ENCODE assay signal across 15 cellular contexts in the genomic region with DNA sequence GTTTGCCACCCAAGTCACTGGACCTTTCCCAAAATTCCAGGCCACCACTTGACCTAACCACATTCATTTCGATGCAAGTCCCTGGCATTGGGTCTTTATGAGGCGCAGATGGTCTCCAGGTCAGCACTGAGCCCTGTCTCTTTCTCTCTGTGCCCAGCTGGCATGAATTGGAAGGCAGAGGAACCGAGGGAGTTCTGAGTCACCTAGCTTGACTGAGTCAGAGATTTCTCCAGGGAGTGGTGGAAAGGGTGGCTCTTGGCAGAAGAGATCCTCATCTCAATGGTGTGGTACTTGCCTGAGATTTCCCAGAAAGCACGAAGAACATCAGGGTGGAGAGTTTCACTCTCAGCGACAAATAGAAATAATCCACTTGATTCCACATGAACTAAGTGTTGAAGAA. TPM values are rescaled to one million over a fixed set of nuclear protein-coding genes. Genes with fewer than 3 reads are reported as not detected.
DNase-seq lines count a peak whose midpoint lies in the region; ATAC-seq, FAIRE-seq and TF ChIP-seq lines count a peak whose summit lies in the region.
"Had no signal": no experiment of that assay in that cellular context is flagged by ENCODE, and none has a peak within 500 bp of the region (broad histone marks: within the 10 kb centered on the region; RNA-seq: fewer than 3 reads in every experiment).

No MANE protein-coding gene starts in this region.

- H4K91ac ChIP-seq in trophoblast cell (ENCODE audit: low read depth, low read length) = no peak overlapping the region

- no peak overlapping the region for H4K12ac ChIP-seq in trophoblast cell (ENCODE audit: low read depth, low read length)

- no peak for TF ChIP-seq POLR2A in sigmoid colon (IDR thresholded peaks at IDR 0.05)

- DNase-seq in EH (ENCODE audit: low read depth) (peak; percentile 42), LoVo (ENCODE audit: low spot score) (peak; percentile 33), bronchial epithelial cell (ENCODE audit: low read depth) (peak; percentile 80), myocyte (ENCODE audit: low read depth) (peak; percentile 92), trophoblast cell (no peak), sigmoid colon (no peak)
- DNase-seq: activated CD4-positive, alpha-beta T cell treated with anti-CD3 and anti-CD28 coated beads, Interleukin-2, amount 50 U/mL, for 48 hours; activated effector memory CD4-positive, alpha-beta T cell treated with anti-CD3 and anti-CD28 coated beads, Interleukin-2, amount 50 U/mL, for 16 hours; central memory CD4-positive, alpha-beta T cell; mesendoderm had no signal

- H3K4me2 ChIP-seq in trophoblast cell (ENCODE audit: low read length) = no peak overlapping the region

- WGBS in trophoblast cell (ENCODE audit: extremely low coverage, insufficient coverage, insufficient read length) = no CpG with 5 or more reads among the region's 5 CpGs
- WGBS in sigmoid colon, 2 donors = 79 to 90% methylated on average over 5 of the region's 5 CpGs

- H2AFZ ChIP-seq in trophoblast cell (ENCODE audit: insufficient read depth, low read length, poor library complexity) = no peak overlapping the region
- H2AFZ ChIP-seq: parathyroid adenoma had no signal

- H3K27ac ChIP-seq in trophoblast cell (ENCODE audit: low read depth, low read length) = no peak overlapping the region
- no peak overlapping the region for H3K27ac ChIP-seq in sigmoid colon
- H3K27ac ChIP-seq: C4-2B, epithelial cell of prostate, parathyroid adenoma had no signal

- no peak for ATAC-seq in GM18517 (IDR thresholded peaks at IDR 0.05; ENCODE audit: unreplicated experiment)
- no peak for ATAC-seq in HG03135 (IDR thresholded peaks at IDR 0.05; ENCODE audit: unreplicated experiment)

- H3K4me1 ChIP-seq in trophoblast cell (ENCODE audit: control insufficient read depth in 1 of 2, insufficient read depth in 2 of 2, low read length in 2 of 2) = peaks cover 2 to 6% of the 10 kb centered on the region in 2 experiments
- no peaks in the 10 kb centered on the region for H3K4me1 ChIP-seq in sigmoid colon
- H3K4me1 ChIP-seq: parathyroid adenoma had no signal

- H3K36me3 ChIP-seq in bronchial epithelial cell (ENCODE audit: control insufficient read depth, insufficient read depth, low read length) (no peaks in the 10 kb centered on the region), trophoblast cell (ENCODE audit: control insufficient read depth in 1 of 2, insufficient read depth in 2 of 2, low read length in 2 of 2) (no peaks in the 10 kb centered on the region), sigmoid colon (no peaks in the 10 kb centered on the region)

- H2AK5ac ChIP-seq in trophoblast cell (ENCODE audit: low read length) = no peak overlapping the region

- H3K79me1 ChIP-seq in trophoblast cell (ENCODE audit: low read length) = peaks cover 2% of the 10 kb centered on the region

- H2BK12ac ChIP-seq in trophoblast cell (ENCODE audit: low read length) = no peak overlapping the region

- no peak for FAIRE-seq in bronchial epithelial cell (lab: Jason Lieb, UNC)

- intact Hi-C loops in sigmoid colon (cut with DNase I) = no loop called here

- no peak for TF ChIP-seq EP300 in sigmoid colon (IDR thresholded peaks at IDR 0.05)

- no peaks in the 10 kb centered on the region for H3K9me3 ChIP-seq in trophoblast cell (ENCODE audit: insufficient read depth, low read depth, low read length)
- no peaks in the 10 kb centered on the region for H3K9me3 ChIP-seq in sigmoid colon

- no peak overlapping the region for H2BK5ac ChIP-seq in trophoblast cell (ENCODE audit: low read depth, low read length, poor library complexity)

- TF ChIP-seq CTCF in bronchial epithelial cell (IDR thresholded peaks at IDR 0.05; ENCODE audit: insufficient read depth, low read length, severe bottlenecking) = no peak
- TF ChIP-seq CTCF in sigmoid colon (IDR thresholded peaks at IDR 0.05) = no peak

- H4K8ac ChIP-seq in trophoblast cell (ENCODE audit: low read depth, low read length) = no peak overlapping the region

- H3K23ac ChIP-seq in trophoblast cell (ENCODE audit: low read length) = no peak overlapping the region

- H3K27me3 ChIP-seq in bronchial epithelial cell (ENCODE audit: control insufficient read depth, insufficient read depth, low read length) (no peaks in the 10 kb centered on the region), trophoblast cell (ENCODE audit: insufficient read depth, low read length) (no peaks in the 10 kb centered on the region), sigmoid colon (no peaks in the 10 kb centered on the region)

- no peaks in the 10 kb centered on the region for H3K79me2 ChIP-seq in trophoblast cell (ENCODE audit: control insufficient read depth, insufficient read depth, low read length, poor library complexity)
- H3K79me2 ChIP-seq: parathyroid adenoma had no signal

- H3K18ac ChIP-seq in trophoblast cell (ENCODE audit: low read length) = no peak overlapping the region

- H3K4ac ChIP-seq in trophoblast cell (ENCODE audit: low read depth, low read length) = no peak overlapping the region

- H3K14ac ChIP-seq in trophoblast cell (ENCODE audit: low read length) = no peak overlapping the region

- no peak overlapping the region for H3K9ac ChIP-seq in trophoblast cell (ENCODE audit: low read length)
- H3K9ac ChIP-seq: parathyroid adenoma had no signal

- H3K4me3 ChIP-seq in bronchial epithelial cell (ENCODE audit: low read depth, low read length) (no peak overlapping the region), trophoblast cell (ENCODE audit: low read depth, low read length) (no peak overlapping the region), sigmoid colon (no peak overlapping the region)

- no peak overlapping the region for H2BK120ac ChIP-seq in trophoblast cell (ENCODE audit: insufficient read depth, low read length, poor library complexity)

RNA-seq across cellular contexts. Expression of gene WDR36, which starts 43.8 kb away (rescaled TPM):
- total RNA-seq in bronchial epithelial cell (45.2 and 55.3 TPM in 2 replicates), myocyte (38.2 and 41.8 TPM in 2 replicates), sigmoid colon (10 to 100 TPM; 14.4 to 22.8 (median 19.5) TPM)
- polyA plus RNA-seq in myocyte (2012) = 6.8 TPM
- 14.0 and 15.5 TPM in 2 replicates for polyA plus RNA-seq in trophoblast cell (2013)
- polyA plus RNA-seq in sigmoid colon = 1 to 10 TPM; 2.4 to 6.6 (median 2.8) TPM

Comparison
In these comparisons a context has a peak if more than half of its experiments do, and no peak if none do; other contexts are left out.
1. DNase-seq: peak in EH (single experiment), LoVo (single experiment), bronchial epithelial cell (single experiment) and myocyte (single experiment); none in trophoblast cell (0 of 2) and sigmoid colon (single experiment).